In the genomic region with DNA sequence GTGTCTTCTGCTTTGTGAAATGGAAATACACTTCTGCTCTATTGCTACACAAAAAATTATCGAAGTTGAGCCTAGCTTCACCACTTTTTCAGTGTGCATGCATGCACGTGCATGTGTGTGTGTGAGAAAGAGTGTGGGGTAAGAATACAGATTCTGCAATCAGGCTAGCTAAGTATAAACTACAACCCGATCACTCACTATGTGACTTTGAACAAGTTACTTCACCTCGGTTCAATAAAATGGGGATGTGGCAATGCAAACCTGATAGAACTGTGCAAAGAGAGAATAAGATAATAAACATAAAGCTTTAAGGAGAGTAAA, we compare ENCODE assay signal across 24 cellular contexts. TPM values are rescaled to one million over a fixed set of nuclear protein-coding genes. Genes with fewer than 3 reads are reported as not detected.
"Had no signal": no experiment of that assay in that cellular context is flagged by ENCODE, and none has a peak within 500 bp of the region (broad histone marks: within the 10 kb centered on the region; RNA-seq: fewer than 3 reads in every experiment).

No MANE protein-coding gene starts in this region.

- H3K9ac ChIP-seq: neural progenitor cell had no signal

- H2AFZ ChIP-seq: neural progenitor cell had no signal

- H3K9me3 Mint-ChIP-seq: effector memory CD8-positive, alpha-beta T cell had no signal

- H3K27ac ChIP-seq: cardiac muscle cell, gastrocnemius medialis, neural progenitor cell, right atrium auricular region, suprapubic skin had no signal

- H3K4me1 Mint-ChIP-seq: naive thymus-derived CD4-positive, alpha-beta T cell; neural progenitor cell; T-helper 17 cell had no signal

- H3K4me3 ChIP-seq: adrenal gland, cardiac muscle cell, gastrocnemius medialis, heart left ventricle, lung, neural progenitor cell, right atrium auricular region, suprapubic skin had no signal

- DNase-seq: activated CD4-positive, alpha-beta T cell treated with anti-CD3 and anti-CD28 coated beads, Interleukin-2, amount 50 U/mL, for 4 hours; activated gamma-delta T cell; activated T-cell treated with anti-CD3 and anti-CD28 coated beads, Interleukin-2, amount 50 U/mL, for 72 hours; adrenal gland; dermis blood vessel endothelial cell; effector memory CD8-positive, alpha-beta T cell; gastrocnemius medialis; heart left ventricle; midbrain; naive thymus-derived CD4-positive, alpha-beta T cell; stimulated activated naive CD8-positive, alpha-beta T cell treated with anti-CD3 and anti-CD28 coated beads, Interleukin-15, Interleukin-2, amounts not matched to agents 100 U/mL and 50 U/mL, for 24 hours; T-helper 17 cell had no signal

- H3K4me2 ChIP-seq: neural progenitor cell had no signal

- H3K4me3 Mint-ChIP-seq: activated T-cell treated with anti-CD3 and anti-CD28 coated beads, Interleukin-2, amount 50 U/mL, for 72 hours; effector memory CD8-positive, alpha-beta T cell; naive thymus-derived CD4-positive, alpha-beta T cell; neural progenitor cell; T-helper 17 cell; type B pancreatic cell had no signal

- H3K27ac Mint-ChIP-seq: activated naive CD4-positive, alpha-beta T cell treated with anti-CD3 and anti-CD28 coated beads, Interleukin-2, amount 50 U/mL, for 72 hours; activated T-cell treated with anti-CD3 and anti-CD28 coated beads, Interleukin-2, amount 50 U/mL, for 72 hours; effector memory CD8-positive, alpha-beta T cell; naive thymus-derived CD4-positive, alpha-beta T cell; neural progenitor cell; progenitor cell of endocrine pancreas; T-helper 17 cell; type B pancreatic cell had no signal

- H3K27me3 ChIP-seq: right atrium auricular region had no signal

- H3K9me3 ChIP-seq: adrenal gland, gastrocnemius medialis, suprapubic skin had no signal

- H3K4me1 ChIP-seq: adrenal gland, gastrocnemius medialis, neural progenitor cell, right atrium auricular region, suprapubic skin had no signal

- H3K36me3 Mint-ChIP-seq: neural progenitor cell, type B pancreatic cell had no signal

- ATAC-seq: activated naive CD4-positive, alpha-beta T cell treated with anti-CD3 and anti-CD28 coated beads, Interleukin-2, amount 50 U/mL, for 72 hours; activated T-cell treated with anti-CD3 and anti-CD28 coated beads, Interleukin-2, amount 50 U/mL, for 72 hours; effector memory CD8-positive, alpha-beta T cell; gastrocnemius medialis; naive thymus-derived CD4-positive, alpha-beta T cell; stimulated activated naive CD8-positive, alpha-beta T cell treated with anti-CD3 and anti-CD28 coated beads, Interleukin-15, Interleukin-2, amounts not matched to agents 100 U/mL and 50 U/mL, for 24 hours; T-helper 17 cell had no signal

- H3K36me3 ChIP-seq: adrenal gland, cardiac muscle cell, gastrocnemius medialis, heart left ventricle, neural progenitor cell, right atrium auricular region, suprapubic skin had no signal

RNA-seq across cellular contexts. Expression of a gene that starts 51.9 kb away (rescaled TPM):
- total RNA-seq: activated CD8-positive, alpha-beta memory T cell treated with anti-CD3 and anti-CD28 coated beads for 36 hours; activated naive CD4-positive, alpha-beta T cell treated with anti-CD3 and anti-CD28 coated beads, Interleukin-2, amount 50 U/mL, for 72 hours; activated T-cell treated with anti-CD3 and anti-CD28 coated beads, Interleukin-2, amount 50 U/mL, for 72 hours; chondrocyte; naive thymus-derived CD4-positive, alpha-beta T cell; osteoblast; progenitor cell of endocrine pancreas; skeletal muscle tissue; T-helper 17 cell had no signal
- polyA plus RNA-seq: naive thymus-derived CD4-positive, alpha-beta T cell had no signal
